In genomic region chr1:3676581-3677410, GRCh38 we compare ENCODE assay signal across 8 cellular contexts.
DNase-seq lines count a peak whose midpoint lies in the region; ATAC-seq lines count a peak whose summit lies in the region.

No MANE protein-coding gene starts in this region.

- ATAC-seq in GM18508 (IDR thresholded peaks at IDR 0.05; ENCODE audit: insufficient read depth, unreplicated experiment) (peak; percentile 50), GM21381 (IDR thresholded peaks at IDR 0.05; ENCODE audit: unreplicated experiment) (peak; percentile 70), HG03439 (IDR thresholded peaks at IDR 0.05; ENCODE audit: unreplicated experiment) (peak; percentile 55)

- DNase-seq in germinal center (ENCODE audit: low spot score) (peak; percentile 28), NCI-H2227 (lab: John Stamatoyannopoulos, UW; ENCODE audit: unreplicated experiment) (no peak), islet precursor cell (no peak)
- DNase-seq in activated effector memory CD4-positive, alpha-beta T cell treated with anti-CD3 and anti-CD28 coated beads, Interleukin-2, amount 50 U/mL, for 16 hours, result no peak
- DNase-seq in activated CD4-positive, alpha-beta T cell treated with anti-CD3 and anti-CD28 coated beads for 48 hours, result no peak
